1 cellular context compared by ENCODE assay signal in genomic region chr1:230426246-230427101, GRCh38.
A peak's percentile ranks its signal among the peaks of the same experiment; 100 is the strongest.
TF ChIP-seq lines count a peak whose summit lies in the region.

A gene with protein sequence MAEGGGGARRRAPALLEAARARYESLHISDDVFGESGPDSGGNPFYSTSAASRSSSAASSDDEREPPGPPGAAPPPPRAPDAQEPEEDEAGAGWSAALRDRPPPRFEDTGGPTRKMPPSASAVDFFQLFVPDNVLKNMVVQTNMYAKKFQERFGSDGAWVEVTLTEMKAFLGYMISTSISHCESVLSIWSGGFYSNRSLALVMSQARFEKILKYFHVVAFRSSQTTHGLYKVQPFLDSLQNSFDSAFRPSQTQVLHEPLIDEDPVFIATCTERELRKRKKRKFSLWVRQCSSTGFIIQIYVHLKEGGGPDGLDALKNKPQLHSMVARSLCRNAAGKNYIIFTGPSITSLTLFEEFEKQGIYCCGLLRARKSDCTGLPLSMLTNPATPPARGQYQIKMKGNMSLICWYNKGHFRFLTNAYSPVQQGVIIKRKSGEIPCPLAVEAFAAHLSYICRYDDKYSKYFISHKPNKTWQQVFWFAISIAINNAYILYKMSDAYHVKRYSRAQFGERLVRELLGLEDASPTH (minus strand): TSS chr1:230426332. CDS start chr1:230425928, 404 bp downstream.

TF ChIP-seq in GM12878, 131 proteins besides CTCF, POLR2A, EP300 and RAD21:
- TF ChIP-seq REST (IDR thresholded peaks at IDR 0.05; ENCODE audit: low read depth, low read length) = peak; percentile 92
- no peak for TF ChIP-seq NR2C1 (IDR thresholded peaks at IDR 0.05)
- no peak for TF ChIP-seq ZNF622 (IDR thresholded peaks at IDR 0.05)
- TF ChIP-seq, protein P1, sequence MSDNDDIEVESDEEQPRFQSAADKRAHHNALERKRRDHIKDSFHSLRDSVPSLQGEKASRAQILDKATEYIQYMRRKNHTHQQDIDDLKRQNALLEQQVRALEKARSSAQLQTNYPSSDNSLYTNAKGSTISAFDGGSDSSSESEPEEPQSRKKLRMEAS (IDR thresholded peaks at IDR 0.05; ENCODE audit: low read depth, low read length) = peak; percentile 47; the same call in 1 of the 2 replicates
- TF ChIP-seq BHLHE40 (IDR thresholded peaks at IDR 0.05; ENCODE audit: borderline replicate concordance in 1 of 2, low read depth in 2 of 2, low read length in 1 of 2) = peak in 1 of 2 experiments; percentile 34; a peak in 1 of 4 replicates
- TF ChIP-seq MXI1 (IDR thresholded peaks at IDR 0.05; ENCODE audit: low read depth, low read length) = peak; percentile 86
